Comparison of ENCODE assay signal across 11 cellular contexts in genomic region chr12:108122644-108123043, GRCh38. TPM values are rescaled to one million over a fixed set of nuclear protein-coding genes. Genes with fewer than 3 reads are reported as not detected.
"Had no signal": no experiment of that assay in that cellular context is flagged by ENCODE, and none has a peak within 500 bp of the region (broad histone marks: within the 10 kb centered on the region; RNA-seq: fewer than 3 reads in every experiment).

No MANE protein-coding gene starts in this region.

- H3K27ac ChIP-seq: GM23248 had no signal

- H3K4me3 Mint-ChIP-seq: GM23338, H9, HFFc6 had no signal

- H3K4me2 ChIP-seq: GM23338 had no signal

- H3K9ac ChIP-seq: GM23248 had no signal

- H3K9me3 Mint-ChIP-seq: GM23338 had no signal

- H3K27ac Mint-ChIP-seq: GM23338, H9, HFFc6 had no signal

- DNase-seq: GM23248, GOT3, H7, H9, HCEC 1CT, HFFc6 had no signal

- H3K9me3 ChIP-seq: HAP-1 had no signal

- FAIRE-seq: H1, H54 had no signal

- H2AFZ ChIP-seq: GM23248, GM23338 had no signal

- H3K36me3 ChIP-seq: HAP-1 had no signal

- H3K4me1 ChIP-seq: HAP-1 had no signal

- ATAC-seq: GM23338, HCT116 had no signal

- H3K4me3 ChIP-seq: GM23248, GM23338, HAP-1 had no signal

RNA-seq across cellular contexts. Expression of gene WSCD2, which starts 6.4 kb away (rescaled TPM):
- total RNA-seq: GM23248, HFFc6 had no signal
- polyA plus RNA-seq: GM23248 had no signal
